In the genomic region with DNA sequence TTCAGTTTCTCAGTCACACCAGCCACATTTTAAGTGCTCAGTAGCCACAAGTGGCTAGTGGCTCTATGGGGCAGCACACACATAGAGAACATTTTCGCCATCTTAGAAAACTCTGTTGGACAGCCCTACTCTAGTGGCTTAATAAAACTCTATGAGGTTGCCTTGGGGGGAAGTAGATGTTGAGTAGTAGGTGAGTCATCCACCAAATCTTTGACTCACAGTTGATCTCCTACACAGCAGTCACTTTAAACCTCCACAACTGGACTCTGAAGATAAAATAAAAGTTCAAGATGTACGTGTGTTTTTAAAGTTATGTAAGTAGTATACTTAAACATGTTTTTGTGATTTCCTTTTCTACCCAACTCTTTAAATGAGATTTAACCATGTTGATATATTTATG, we compare ENCODE assay signal across 12 cellular contexts.
DNase-seq lines count a peak whose midpoint lies in the region; ATAC-seq, FAIRE-seq and TF ChIP-seq lines count a peak whose summit lies in the region.
"Had no signal": no experiment of that assay in that cellular context is flagged by ENCODE, and none has a peak within 500 bp of the region (broad histone marks: within the 10 kb centered on the region; RNA-seq: fewer than 3 reads in every experiment).

No MANE protein-coding gene starts in this region.

- POLR2A ChIA-PET in K562 (lab: Yijun Ruan, JAX): interaction anchor here (1.0 kb wide), 1 partner anchor 27 kb away, joined by 3 read pairs; no protein-coding TSS in a partner anchor
- POLR2A ChIA-PET in activated CD4-positive, alpha-beta memory T cell treated with anti-CD3 and anti-CD28 coated beads, Interleukin-2, amount 10 ng/mL, durations not matched to agents 7 days and 5 days (lab: Charles Lee): no interaction called here

- peak overlapping the region; percentile 79 for H2AFZ ChIP-seq in K562 (ENCODE audit: low read depth, low read length)

- intact Hi-C loops in K562 (cut with micrococcal nuclease): no loop called here

- in situ Hi-C loops in K562 (cut with MboI): no loop called here

- no peak for TF ChIP-seq POLR2A in K562 (conservative IDR thresholded peaks at IDR 0.05)

- no peak overlapping the region for H3K27ac Mint-ChIP-seq in activated CD4-positive, alpha-beta memory T cell treated with anti-CD3 and anti-CD28 coated beads, Interleukin-2, amount 10 ng/mL, durations not matched to agents 7 days and 5 days

- H3K4me3 ChIP-seq in K562: no peak overlapping the region
- H3K4me3 ChIP-seq: adrenal gland, heart left ventricle had no signal

- no peaks in the 10 kb centered on the region for H3K79me2 ChIP-seq in K562 (ENCODE audit: control insufficient read depth, insufficient read depth, low read length)

- H3K4me1 ChIP-seq in K562 (replicated peaks in 1 of 2; ENCODE audit: control insufficient read depth in 2 of 2, insufficient read depth in 2 of 2, low read length in 2 of 2): peaks cover 10 to 50% of the 10 kb centered on the region in 2 experiments; a peak in 4 of 5 replicates
- H3K4me1 ChIP-seq: adrenal gland had no signal

- no peaks in the 10 kb centered on the region for H3K36me3 ChIP-seq in K562 (ENCODE audit: control insufficient read depth, insufficient read depth, low read length)
- H3K36me3 ChIP-seq: adrenal gland, neutrophil had no signal

- H3K27ac ChIP-seq in K562 (ENCODE audit: extremely low read depth, low read depth, low read length): peak overlapping the region; percentile 79
- H3K27ac ChIP-seq: adrenal gland, heart left ventricle, neutrophil had no signal

- 0 out of 6 replicates have a peak, but pooled peaks of 1 of the 3 experiments have one; percentile 2 for TF ChIP-seq CTCF in K562 (IDR thresholded peaks at IDR 0.05 in 2 of 3, conservative IDR thresholded peaks at IDR 0.05 in 1 of 3; ENCODE audit: insufficient read depth in 2 of 3, low read depth in 1 of 3, low read length in 3 of 3)

- peaks cover 7% of the 10 kb centered on the region for H3K27me3 Mint-ChIP-seq in activated CD4-positive, alpha-beta memory T cell treated with anti-CD3 and anti-CD28 coated beads, Interleukin-2, amount 10 ng/mL, durations not matched to agents 7 days and 5 days

- no peaks in the 10 kb centered on the region for H3K4me1 Mint-ChIP-seq in activated CD4-positive, alpha-beta memory T cell treated with anti-CD3 and anti-CD28 coated beads, Interleukin-2, amount 10 ng/mL, durations not matched to agents 7 days and 5 days

- no TSS peak for BruUV-seq in K562 (replicated peaks; lab: Mats Ljungman, UMichigan)

- peak; percentile 91 for TF ChIP-seq EP300 in K562 (IDR thresholded peaks at IDR 0.05; ENCODE audit: low read length)

- H3K4me3 Mint-ChIP-seq in activated CD4-positive, alpha-beta memory T cell treated with anti-CD3 and anti-CD28 coated beads, Interleukin-2, amount 10 ng/mL, durations not matched to agents 7 days and 5 days: no peak overlapping the region

- H3K9me3 ChIP-seq in K562 (replicated peaks; ENCODE audit: control insufficient read depth, insufficient read depth, low read depth, low read length): no peaks in the 10 kb centered on the region
- H3K9me3 ChIP-seq: adrenal gland, heart left ventricle, neutrophil had no signal

- DNase-seq in Daoy (ENCODE audit: low read depth) (peak; percentile 66), NCI-H226 (peak; percentile 62), K562 (ENCODE audit: extremely low read depth in 1 of 4, low spot score in 3 of 4) (peak; percentile 24 to 73 (median 49)), myocyte (ENCODE audit: low read depth) (peak; percentile 52), ureter (ENCODE audit: low spot score) (no peak), SK-N-DZ (ENCODE audit: low spot score) (no peak)
- DNase-seq in activated CD4-positive, alpha-beta memory T cell treated with anti-CD3 and anti-CD28 coated beads, Interleukin-2, amount 10 ng/mL, durations not matched to agents 7 days and 5 days: no peak
- DNase-seq: adrenal gland, heart left ventricle, NCI-H2171 had no signal

- H3K9ac ChIP-seq in K562 (ENCODE audit: insufficient read depth in 1 of 2, low read depth in 2 of 2, low read length in 2 of 2): peak overlapping the region in 1 of 2 experiments; percentile 38; a peak in 2 of 4 replicates

- 0% methylated on average over 2 of the region's 2 CpGs for WGBS in K562 (ENCODE audit: insufficient coverage, low coverage, missing lambda C conversion rate)

- H3K27me3 ChIP-seq in K562 (ENCODE audit: control insufficient read depth in 2 of 2, insufficient read depth in 2 of 2, low read length in 2 of 2): no peaks in the 10 kb centered on the region
- H3K27me3 ChIP-seq: adrenal gland, heart left ventricle, neutrophil had no signal

- ATAC-seq in K562: peak; percentile 90
- no peak for ATAC-seq in GM21576 (IDR thresholded peaks at IDR 0.05; ENCODE audit: unreplicated experiment)

- no peak for TF ChIP-seq RAD21 in K562 (CRISPR knock-in tag; conservative IDR thresholded peaks at IDR 0.05 in 1 of 2, IDR thresholded peaks at IDR 0.05 in 1 of 2)

- CTCF ChIA-PET in K562 (lab: Yijun Ruan, JAX; ENCODE audit: low intra/inter-chr PET ratio): no interaction called here
- CTCF ChIA-PET in activated CD4-positive, alpha-beta memory T cell treated with anti-CD3 and anti-CD28 coated beads, Interleukin-2, amount 10 ng/mL, durations not matched to agents 7 days and 5 days (lab: Charles Lee): no interaction called here

- FAIRE-seq in K562 (lab: Jason Lieb, UNC): peak; percentile 95

- peak overlapping the region; percentile 50; the same call in 1 of the 2 replicates for H3K4me2 ChIP-seq in K562 (ENCODE audit: insufficient read depth, low read length)

- H3K36me3 Mint-ChIP-seq in activated CD4-positive, alpha-beta memory T cell treated with anti-CD3 and anti-CD28 coated beads, Interleukin-2, amount 10 ng/mL, durations not matched to agents 7 days and 5 days (ENCODE audit: low read depth): peaks cover 4% of the 10 kb centered on the region

- no peaks in the 10 kb centered on the region for H4K20me1 ChIP-seq in K562 (replicated peaks; ENCODE audit: control insufficient read depth, insufficient read depth, low read length)

- no peaks in the 10 kb centered on the region for H3K9me3 Mint-ChIP-seq in activated CD4-positive, alpha-beta memory T cell treated with anti-CD3 and anti-CD28 coated beads, Interleukin-2, amount 10 ng/mL, durations not matched to agents 7 days and 5 days

- no peaks in the 10 kb centered on the region for H3K9me1 ChIP-seq in K562 (ENCODE audit: control insufficient read depth, insufficient read depth, low read length)

TF ChIP-seq in K562, 482 proteins besides CTCF, POLR2A, EP300 and RAD21 (continues in another document):
- TF ChIP-seq ARID1B (IDR thresholded peaks at IDR 0.05): peak; percentile 96
- TF ChIP-seq STAT5B (CRISPR knock-in tag; IDR thresholded peaks at IDR 0.05): no peak
- no peak for TF ChIP-seq KDM2B (CRISPR knock-in tag; IDR thresholded peaks at IDR 0.05)
- no peak for TF ChIP-seq PRMT5 (CRISPR knock-in tag; IDR thresholded peaks at IDR 0.05)
- peak; percentile 36 for TF ChIP-seq HDAC3 (IDR thresholded peaks at IDR 0.05; ENCODE audit: borderline replicate concordance, partially characterized antibody)
- TF ChIP-seq, protein P1, sequence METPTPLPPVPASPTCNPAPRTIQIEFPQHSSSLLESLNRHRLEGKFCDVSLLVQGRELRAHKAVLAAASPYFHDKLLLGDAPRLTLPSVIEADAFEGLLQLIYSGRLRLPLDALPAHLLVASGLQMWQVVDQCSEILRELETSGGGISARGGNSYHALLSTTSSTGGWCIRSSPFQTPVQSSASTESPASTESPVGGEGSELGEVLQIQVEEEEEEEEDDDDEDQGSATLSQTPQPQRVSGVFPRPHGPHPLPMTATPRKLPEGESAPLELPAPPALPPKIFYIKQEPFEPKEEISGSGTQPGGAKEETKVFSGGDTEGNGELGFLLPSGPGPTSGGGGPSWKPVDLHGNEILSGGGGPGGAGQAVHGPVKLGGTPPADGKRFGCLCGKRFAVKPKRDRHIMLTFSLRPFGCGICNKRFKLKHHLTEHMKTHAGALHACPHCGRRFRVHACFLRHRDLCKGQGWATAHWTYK (CRISPR knock-in tag; IDR thresholded peaks at IDR 0.05): peak; percentile 24; the same call in 1 of the 2 replicates
- TF ChIP-seq, protein P2, sequence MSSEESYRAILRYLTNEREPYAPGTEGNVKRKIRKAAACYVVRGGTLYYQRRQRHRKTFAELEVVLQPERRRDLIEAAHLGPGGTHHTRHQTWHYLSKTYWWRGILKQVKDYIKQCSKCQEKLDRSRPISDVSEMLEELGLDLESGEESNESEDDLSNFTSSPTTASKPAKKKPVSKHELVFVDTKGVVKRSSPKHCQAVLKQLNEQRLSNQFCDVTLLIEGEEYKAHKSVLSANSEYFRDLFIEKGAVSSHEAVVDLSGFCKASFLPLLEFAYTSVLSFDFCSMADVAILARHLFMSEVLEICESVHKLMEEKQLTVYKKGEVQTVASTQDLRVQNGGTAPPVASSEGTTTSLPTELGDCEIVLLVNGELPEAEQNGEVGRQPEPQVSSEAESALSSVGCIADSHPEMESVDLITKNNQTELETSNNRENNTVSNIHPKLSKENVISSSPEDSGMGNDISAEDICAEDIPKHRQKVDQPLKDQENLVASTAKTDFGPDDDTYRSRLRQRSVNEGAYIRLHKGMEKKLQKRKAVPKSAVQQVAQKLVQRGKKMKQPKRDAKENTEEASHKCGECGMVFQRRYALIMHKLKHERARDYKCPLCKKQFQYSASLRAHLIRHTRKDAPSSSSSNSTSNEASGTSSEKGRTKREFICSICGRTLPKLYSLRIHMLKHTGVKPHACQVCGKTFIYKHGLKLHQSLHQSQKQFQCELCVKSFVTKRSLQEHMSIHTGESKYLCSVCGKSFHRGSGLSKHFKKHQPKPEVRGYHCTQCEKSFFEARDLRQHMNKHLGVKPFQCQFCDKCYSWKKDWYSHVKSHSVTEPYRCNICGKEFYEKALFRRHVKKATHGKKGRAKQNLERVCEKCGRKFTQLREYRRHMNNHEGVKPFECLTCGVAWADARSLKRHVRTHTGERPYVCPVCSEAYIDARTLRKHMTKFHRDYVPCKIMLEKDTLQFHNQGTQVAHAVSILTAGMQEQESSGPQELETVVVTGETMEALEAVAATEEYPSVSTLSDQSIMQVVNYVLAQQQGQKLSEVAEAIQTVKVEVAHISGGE (CRISPR knock-in tag; IDR thresholded peaks at IDR 0.05): peak in 1 of 3 experiments; percentile 27; a peak in 1 of 6 replicates
- TF ChIP-seq ZNF79 (CRISPR knock-in tag; IDR thresholded peaks at IDR 0.05; ENCODE audit: low read depth): no peak
- peak; percentile 65; the same call in 1 of the 2 replicates for TF ChIP-seq FOXM1 (IDR thresholded peaks at IDR 0.05; ENCODE audit: low read depth)
- no peak for TF ChIP-seq FOXM1 (CRISPR knock-in tag; IDR thresholded peaks at IDR 0.05; ENCODE audit: low read depth)
- TF ChIP-seq ZNF239 (CRISPR knock-in tag; IDR thresholded peaks at IDR 0.05): no peak

Comparison
In these comparisons a context has a peak if more than half of its experiments do, and no peak if none do; other contexts are left out.
1. DNase-seq: peak in Daoy (single experiment), NCI-H226 (single experiment), K562 (4 of 4) and myocyte (single experiment); none in activated CD4-positive, alpha-beta memory T cell treated with anti-CD3 and anti-CD28 coated beads, Interleukin-2, amount 10 ng/mL, durations not matched to agents 7 days and 5 days (single experiment), ureter (single experiment) and SK-N-DZ (single experiment).